1 cellular context compared by ENCODE assay signal in the genomic region with DNA sequence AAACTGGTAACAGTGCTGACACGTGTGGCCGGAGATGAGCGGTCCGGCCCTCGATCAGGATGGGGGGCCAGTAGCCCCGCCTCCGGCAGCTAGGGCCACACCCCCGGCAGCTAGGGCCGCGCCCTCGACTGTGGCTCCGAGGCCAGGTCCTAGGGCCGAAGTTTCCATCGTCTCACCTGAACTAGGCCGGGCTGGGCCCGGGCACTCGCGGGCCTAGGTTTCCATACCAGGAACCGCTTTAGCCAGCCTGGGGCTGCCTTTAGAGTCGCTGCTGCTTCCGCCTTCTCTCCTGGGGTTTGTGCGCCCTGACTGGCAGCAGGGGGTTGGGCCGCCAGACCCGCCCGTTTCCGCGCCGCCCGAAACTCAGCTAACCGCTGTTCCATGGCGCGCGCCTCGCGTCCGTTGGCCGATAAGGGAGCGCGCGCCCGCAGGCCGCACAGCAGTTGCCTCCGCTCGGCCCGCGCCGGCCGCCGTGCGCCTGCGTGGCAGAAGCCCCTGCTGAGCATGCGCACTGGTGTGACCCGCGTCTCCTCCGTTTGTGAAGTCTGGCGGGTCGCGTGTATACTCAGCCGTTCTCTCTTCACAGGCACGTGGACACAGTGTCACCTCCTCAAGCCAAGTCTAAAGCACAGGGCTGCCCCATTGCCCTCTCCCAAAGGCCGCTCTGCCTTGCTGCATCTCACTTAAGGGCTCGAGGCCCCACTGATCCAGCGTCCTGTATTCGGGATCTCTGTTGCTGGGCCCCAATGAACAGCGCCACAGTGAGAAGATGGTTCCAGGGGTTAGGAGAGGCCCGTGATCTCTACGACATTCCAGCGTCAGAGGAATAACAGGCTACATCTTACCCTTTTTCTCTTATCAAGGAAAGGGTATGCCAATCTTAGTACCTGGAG.
TF ChIP-seq lines count a peak whose summit lies in the region.

SAYSD1 (minus strand) TSS at position 480 of the 893 bp plus-strand sequence; CDS start at position 383, 97 bp downstream.

TF ChIP-seq in HepG2, 621 proteins besides CTCF, POLR2A, EP300 and RAD21 (continued from another document and continues in another):
- TF ChIP-seq ZNF546 (CRISPR knock-in tag; conservative IDR thresholded peaks at IDR 0.05) (peak; percentile 99), ARID4A (CRISPR knock-in tag; IDR thresholded peaks at IDR 0.05; ENCODE audit: borderline replicate concordance) (peak; percentile 88; the same call in 1 of the 2 replicates), CCAR2 (optimal IDR thresholded peaks at IDR 0.05; ENCODE audit: low read depth, low read length) (no peak), ZSCAN12 (CRISPR knock-in tag; IDR thresholded peaks at IDR 0.05) (peak; percentile 97), MEIS2 (CRISPR knock-in tag; IDR thresholded peaks at IDR 0.05) (peak; percentile 80), KAT7 (CRISPR knock-in tag; IDR thresholded peaks at IDR 0.05; ENCODE audit: borderline replicate concordance) (peak; percentile 57; the same call in 1 of the 2 replicates), ARNTL (CRISPR knock-in tag; IDR thresholded peaks at IDR 0.05) (peak; percentile 91), TFDP1 (CRISPR knock-in tag; IDR thresholded peaks at IDR 0.05; ENCODE audit: borderline replicate concordance) (peak; percentile 97), CSRNP2 (CRISPR knock-in tag; conservative IDR thresholded peaks at IDR 0.05; ENCODE audit: low read depth) (no peak), ZNF709 (CRISPR knock-in tag; IDR thresholded peaks at IDR 0.05) (peak; percentile 99), NR3C1 (CRISPR knock-in tag; IDR thresholded peaks at IDR 0.05) (no peak), KMT2A (CRISPR knock-in tag; IDR thresholded peaks at IDR 0.05) (no peak; the same call in none of the 2 replicates), MTF1 (CRISPR knock-in tag; IDR thresholded peaks at IDR 0.05) (peak; percentile 90), ZXDC (CRISPR knock-in tag; IDR thresholded peaks at IDR 0.05) (peak; percentile 89), ZNF589 (CRISPR knock-in tag; conservative IDR thresholded peaks at IDR 0.05) (no peak; the same call in 1 of the 2 replicates), FOXJ3 (CRISPR knock-in tag; IDR thresholded peaks at IDR 0.05; ENCODE audit: borderline replicate concordance) (no peak), LRRFIP1 (CRISPR knock-in tag; conservative IDR thresholded peaks at IDR 0.05) (no peak), ATF7-NPFF (CRISPR knock-in tag; IDR thresholded peaks at IDR 0.05; ENCODE audit: low read depth) (peak; percentile 97), RELA (CRISPR knock-in tag; IDR thresholded peaks at IDR 0.05) (no peak), HIC2 (CRISPR knock-in tag; IDR thresholded peaks at IDR 0.05; ENCODE audit: low read depth) (0 out of 2 replicates have a peak, but pooled peaks have one; percentile 20)
- TF ChIP-seq, protein P1, sequence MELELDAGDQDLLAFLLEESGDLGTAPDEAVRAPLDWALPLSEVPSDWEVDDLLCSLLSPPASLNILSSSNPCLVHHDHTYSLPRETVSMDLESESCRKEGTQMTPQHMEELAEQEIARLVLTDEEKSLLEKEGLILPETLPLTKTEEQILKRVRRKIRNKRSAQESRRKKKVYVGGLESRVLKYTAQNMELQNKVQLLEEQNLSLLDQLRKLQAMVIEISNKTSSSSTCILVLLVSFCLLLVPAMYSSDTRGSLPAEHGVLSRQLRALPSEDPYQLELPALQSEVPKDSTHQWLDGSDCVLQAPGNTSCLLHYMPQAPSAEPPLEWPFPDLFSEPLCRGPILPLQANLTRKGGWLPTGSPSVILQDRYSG (CRISPR knock-in tag; IDR thresholded peaks at IDR 0.05): peak; percentile 84; the same call in 1 of the 2 replicates
- TF ChIP-seq, protein P2, sequence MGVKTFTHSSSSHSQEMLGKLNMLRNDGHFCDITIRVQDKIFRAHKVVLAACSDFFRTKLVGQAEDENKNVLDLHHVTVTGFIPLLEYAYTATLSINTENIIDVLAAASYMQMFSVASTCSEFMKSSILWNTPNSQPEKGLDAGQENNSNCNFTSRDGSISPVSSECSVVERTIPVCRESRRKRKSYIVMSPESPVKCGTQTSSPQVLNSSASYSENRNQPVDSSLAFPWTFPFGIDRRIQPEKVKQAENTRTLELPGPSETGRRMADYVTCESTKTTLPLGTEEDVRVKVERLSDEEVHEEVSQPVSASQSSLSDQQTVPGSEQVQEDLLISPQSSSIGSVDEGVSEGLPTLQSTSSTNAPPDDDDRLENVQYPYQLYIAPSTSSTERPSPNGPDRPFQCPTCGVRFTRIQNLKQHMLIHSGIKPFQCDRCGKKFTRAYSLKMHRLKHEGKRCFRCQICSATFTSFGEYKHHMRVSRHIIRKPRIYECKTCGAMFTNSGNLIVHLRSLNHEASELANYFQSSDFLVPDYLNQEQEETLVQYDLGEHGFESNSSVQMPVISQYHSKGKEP (CRISPR knock-in tag; IDR thresholded peaks at IDR 0.05): peak; percentile 81
- TF ChIP-seq, protein P3, sequence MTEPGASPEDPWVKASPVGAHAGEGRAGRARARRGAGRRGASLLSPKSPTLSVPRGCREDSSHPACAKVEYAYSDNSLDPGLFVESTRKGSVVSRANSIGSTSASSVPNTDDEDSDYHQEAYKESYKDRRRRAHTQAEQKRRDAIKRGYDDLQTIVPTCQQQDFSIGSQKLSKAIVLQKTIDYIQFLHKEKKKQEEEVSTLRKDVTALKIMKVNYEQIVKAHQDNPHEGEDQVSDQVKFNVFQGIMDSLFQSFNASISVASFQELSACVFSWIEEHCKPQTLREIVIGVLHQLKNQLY (CRISPR knock-in tag; IDR thresholded peaks at IDR 0.05): peak; percentile 73
- TF ChIP-seq, protein P4, sequence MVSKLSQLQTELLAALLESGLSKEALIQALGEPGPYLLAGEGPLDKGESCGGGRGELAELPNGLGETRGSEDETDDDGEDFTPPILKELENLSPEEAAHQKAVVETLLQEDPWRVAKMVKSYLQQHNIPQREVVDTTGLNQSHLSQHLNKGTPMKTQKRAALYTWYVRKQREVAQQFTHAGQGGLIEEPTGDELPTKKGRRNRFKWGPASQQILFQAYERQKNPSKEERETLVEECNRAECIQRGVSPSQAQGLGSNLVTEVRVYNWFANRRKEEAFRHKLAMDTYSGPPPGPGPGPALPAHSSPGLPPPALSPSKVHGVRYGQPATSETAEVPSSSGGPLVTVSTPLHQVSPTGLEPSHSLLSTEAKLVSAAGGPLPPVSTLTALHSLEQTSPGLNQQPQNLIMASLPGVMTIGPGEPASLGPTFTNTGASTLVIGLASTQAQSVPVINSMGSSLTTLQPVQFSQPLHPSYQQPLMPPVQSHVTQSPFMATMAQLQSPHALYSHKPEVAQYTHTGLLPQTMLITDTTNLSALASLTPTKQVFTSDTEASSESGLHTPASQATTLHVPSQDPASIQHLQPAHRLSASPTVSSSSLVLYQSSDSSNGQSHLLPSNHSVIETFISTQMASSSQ (IDR thresholded peaks at IDR 0.05; ENCODE audit: low read depth): no peak
- TF ChIP-seq, protein P4 (CRISPR knock-in tag; IDR thresholded peaks at IDR 0.05; ENCODE audit: borderline replicate concordance): peak; percentile 81
